18 cellular contexts compared by ENCODE assay signal in genomic region chr20:59147197-59147596, GRCh38. TPM values are rescaled to one million over a fixed set of nuclear protein-coding genes. Genes with fewer than 3 reads are reported as not detected.
DNase-seq lines count a peak whose midpoint lies in the region; ATAC-seq, FAIRE-seq and TF ChIP-seq lines count a peak whose summit lies in the region.
"Had no signal": no experiment of that assay in that cellular context is flagged by ENCODE, and none has a peak within 500 bp of the region (broad histone marks: within the 10 kb centered on the region; RNA-seq: fewer than 3 reads in every experiment).

No MANE protein-coding gene starts in this region.

- FAIRE-seq in HepG2 (lab: Jason Lieb, UNC): no peak

- H3K79me2 ChIP-seq in HepG2 (ENCODE audit: insufficient read depth, low read length) (no peaks in the 10 kb centered on the region), H9 (ENCODE audit: insufficient read depth, low read length) (no peaks in the 10 kb centered on the region)

- TF ChIP-seq RAD21 in liver (IDR thresholded peaks at IDR 0.05) (no peak), HepG2 (CRISPR knock-in tag; IDR thresholded peaks at IDR 0.05) (no peak)

- no peak overlapping the region for H2AFZ ChIP-seq in HepG2 (ENCODE audit: low read length)
- H2AFZ ChIP-seq in H9 (ENCODE audit: low read length): no peak overlapping the region

- H3K27ac Mint-ChIP-seq in naive thymus-derived CD8-positive, alpha-beta T cell: peak overlapping the region; percentile 95 to 98 (median 97)
- H3K27ac Mint-ChIP-seq in H9: no peak overlapping the region
- H3K27ac Mint-ChIP-seq: progenitor cell of endocrine pancreas had no signal

- H3K27me3 Mint-ChIP-seq in naive thymus-derived CD8-positive, alpha-beta T cell: no peaks in the 10 kb centered on the region
- peaks cover 12% of the 10 kb centered on the region for H3K27me3 Mint-ChIP-seq in H9 (ENCODE audit: low read depth)

- H3K4me3 ChIP-seq in liver (ENCODE audit: low read depth in 1 of 3, low read length in 3 of 3): no peak overlapping the region
- H3K4me3 ChIP-seq in HepG2 (replicated peaks in 1 of 3; ENCODE audit: insufficient read depth in 1 of 3, low read depth in 2 of 3, low read length in 3 of 3): no peak overlapping the region
- no peak overlapping the region for H3K4me3 ChIP-seq in esophagus muscularis mucosa
- H3K4me3 ChIP-seq: SJSA1 had no signal

- H3T11ph ChIP-seq in H9 (ENCODE audit: low read length): no peak overlapping the region

- H3K4ac ChIP-seq in H9 (ENCODE audit: low read depth, low read length): no peak overlapping the region

- H3K27ac ChIP-seq in liver (ENCODE audit: low read depth in 1 of 2, low read length in 2 of 2) (no peak overlapping the region), HepG2 (ENCODE audit: extremely low read length, insufficient read depth, low read length) (no peak overlapping the region), esophagus muscularis mucosa (replicated peaks in 1 of 4) (peak overlapping the region; percentile 27 to 46 (median 36)), H9 (ENCODE audit: insufficient read length, low read depth, low read length) (no peak overlapping the region)
- H3K27ac ChIP-seq: SJSA1 had no signal

- H3K23ac ChIP-seq in H9 (ENCODE audit: insufficient read length, low read depth, low read length): no peak overlapping the region

- H3K9me3 Mint-ChIP-seq in naive thymus-derived CD8-positive, alpha-beta T cell: peaks cover 0 to 10% (median 0%) of the 10 kb centered on the region in 9 donors
- H3K9me3 Mint-ChIP-seq in H9: no peaks in the 10 kb centered on the region; a peak in 1 of 5 replicates

- H3K4me3 Mint-ChIP-seq in naive thymus-derived CD8-positive, alpha-beta T cell: peak overlapping the region; percentile 80 to 98 (median 90)
- no peak overlapping the region for H3K4me3 Mint-ChIP-seq in H9

- H3K9ac ChIP-seq in liver (ENCODE audit: low read depth in 1 of 2, low read length in 2 of 2) (no peak overlapping the region), HepG2 (ENCODE audit: insufficient read depth, low read depth, low read length) (no peak overlapping the region), H9 (ENCODE audit: extremely low read depth, insufficient read length, low read length) (no peak overlapping the region)

- BruUV-seq in HepG2 (replicated peaks; lab: Mats Ljungman, UMichigan): no TSS peak

- no peak overlapping the region for H2BK15ac ChIP-seq in H9 (ENCODE audit: low read depth, low read length)

- no peaks in the 10 kb centered on the region for H3K27me3 ChIP-seq in liver (ENCODE audit: control insufficient read depth in 4 of 4, insufficient read depth in 4 of 4, low read length in 3 of 4)
- peaks cover 2 to 44% of the 10 kb centered on the region in 2 experiments; a peak in 4 of 5 replicates for H3K27me3 ChIP-seq in HepG2 (ENCODE audit: control insufficient read depth in 1 of 2, insufficient read depth in 2 of 2, low read length in 2 of 2)
- H3K27me3 ChIP-seq in esophagus muscularis mucosa: no peaks in the 10 kb centered on the region
- H3K27me3 ChIP-seq in H9 (ENCODE audit: insufficient read depth, low read length): no peaks in the 10 kb centered on the region
- H3K27me3 ChIP-seq: tibial nerve had no signal

- H3K4me1 ChIP-seq in liver (ENCODE audit: control insufficient read depth in 4 of 4, insufficient read depth in 4 of 4, low read length in 3 of 4) (no peaks in the 10 kb centered on the region), HepG2 (ENCODE audit: insufficient read depth, low read length) (no peaks in the 10 kb centered on the region), esophagus muscularis mucosa (peaks cover 27 to 45% (median 31%) of the 10 kb centered on the region in 4 donors), H9 (ENCODE audit: insufficient read depth, low read length) (no peaks in the 10 kb centered on the region)
- H3K4me1 ChIP-seq: SJSA1 had no signal

- H2BK12ac ChIP-seq in H9 (ENCODE audit: insufficient read length, low read depth, low read length): no peak overlapping the region

- no peaks in the 10 kb centered on the region for H3K23me2 ChIP-seq in H9 (ENCODE audit: insufficient read length, low read depth, low read length, poor library complexity, severe bottlenecking)

- POLR2A ChIA-PET in HepG2 (lab: Yijun Ruan, JAX): no interaction called here
- POLR2A ChIA-PET in naive thymus-derived CD8-positive, alpha-beta T cell (lab: Charles Lee): interaction anchor here (0.8 to 8.6 kb wide), 9 partner anchors 8 to 115 kb away, joined by 3 to 190 read pairs (median 8); partner anchors contain the start of genes ATP5F1E and ZNF831

- H4K5ac ChIP-seq in H9 (ENCODE audit: insufficient read length, low read depth, low read length): no peak overlapping the region

- 61% methylated on average over 3 of the region's 3 CpGs for WGBS in liver
- 16% methylated on average over 3 of the region's 3 CpGs for WGBS in HepG2 (ENCODE audit: low lambda C conversion rate)
- 40% methylated on average over 3 of the region's 3 CpGs for WGBS in esophagus muscularis mucosa
- no CpG with 5 or more reads among the region's 3 CpGs for WGBS in H9 (ENCODE audit: extremely low coverage, insufficient read length, low lambda C conversion rate)

- H3K56ac ChIP-seq in H9 (ENCODE audit: insufficient read length, low read depth, low read length): no peak overlapping the region

- ATAC-seq in HepG2 (no peak), HG03039 (IDR thresholded peaks at IDR 0.05; ENCODE audit: unreplicated experiment) (no peak)
- no peak for ATAC-seq in naive thymus-derived CD8-positive, alpha-beta T cell
- ATAC-seq: activated CD4-positive, CD25-positive, alpha-beta regulatory T cell treated with anti-CD3 and anti-CD28 coated beads, Interleukin-2, amount 50 U/mL, for 24 hours had no signal

- H4K91ac ChIP-seq in H9 (ENCODE audit: insufficient read length, low read depth, low read length): no peak overlapping the region

- H3K36me3 ChIP-seq in liver (ENCODE audit: control insufficient read depth in 4 of 4, insufficient read depth in 3 of 4, low read depth in 1 of 4, low read length in 3 of 4) (no peaks in the 10 kb centered on the region), HepG2 (replicated peaks in 1 of 2; ENCODE audit: control insufficient read depth in 1 of 2, insufficient read depth in 2 of 2, low read length in 2 of 2) (no peaks in the 10 kb centered on the region), esophagus muscularis mucosa (no peaks in the 10 kb centered on the region)
- H3K36me3 ChIP-seq: SJSA1, tibial nerve had no signal

- TF ChIP-seq CTCF in liver (IDR thresholded peaks at IDR 0.05; ENCODE audit: low read depth, low read length, missing input control) (no peak), HepG2 (CRISPR knock-in tag; IDR thresholded peaks at IDR 0.05) (no peak), esophagus muscularis mucosa (IDR thresholded peaks at IDR 0.05) (no peak), H9 (conservative IDR thresholded peaks at IDR 0.05) (no peak)

- H2BK120ac ChIP-seq in H9 (ENCODE audit: low read depth, low read length, poor library complexity, severe bottlenecking): no peak overlapping the region

- TF ChIP-seq EP300 in HepG2 (IDR thresholded peaks at IDR 0.05; ENCODE audit: low read depth in 2 of 2, low read length in 2 of 2) (no peak), HepG2 (CRISPR knock-in tag; IDR thresholded peaks at IDR 0.05; ENCODE audit: borderline replicate concordance) (no peak), esophagus muscularis mucosa (IDR thresholded peaks at IDR 0.05) (no peak)

- in situ Hi-C loops in HepG2 (cut with HindIII; ENCODE audit: extremely low pct_ligation_motif_present, low pct_unique_long_range_greater_than_20kb): no loop called here

- H2BK20ac ChIP-seq in H9 (ENCODE audit: low read depth, low read length, poor library complexity, severe bottlenecking): no peak overlapping the region

- peaks cover 38 to 86% (median 83%) of the 10 kb centered on the region in 4 donors for H3K4me1 Mint-ChIP-seq in naive thymus-derived CD8-positive, alpha-beta T cell
- H3K4me1 Mint-ChIP-seq in H9: no peaks in the 10 kb centered on the region

- DNase-seq in HepG2 (ENCODE audit: low spot score) (no peak), esophagus muscularis mucosa (ENCODE audit: extremely low spot score) (no peak), kidney glomerular epithelial cell (lab: John Stamatoyannopoulos, UW) (no peak), NCI-H2196 treated with DMSO at 0.1 percent for 48 hours (lab: John Stamatoyannopoulos, UW; ENCODE audit: unreplicated experiment) (no peak), H9 (no peak)
- no peak for DNase-seq in naive thymus-derived CD8-positive, alpha-beta T cell
- DNase-seq: amniotic stem cell, EL, mammary epithelial cell, NCI-H1436, NCI-H82 had no signal

- no peak overlapping the region for H3K18ac ChIP-seq in H9 (ENCODE audit: insufficient read length, low read depth, low read length)

- CTCF ChIA-PET in HepG2 (lab: Yijun Ruan, JAX; ENCODE audit: low intra/inter-chr PET ratio, low total read pairs): no interaction called here

- H3K79me1 ChIP-seq in H9 (ENCODE audit: insufficient read depth, low read depth, low read length, poor library complexity, severe bottlenecking): no peaks in the 10 kb centered on the region

- H3K14ac ChIP-seq in H9 (ENCODE audit: insufficient read depth, low read length): no peak overlapping the region

- intact Hi-C loops in HepG2 (cut with micrococcal nuclease; ENCODE audit: unreplicated experiment) (no loop called here), esophagus muscularis mucosa (cut with DNase I) (no loop called here)

- H3K4me2 ChIP-seq in HepG2 (ENCODE audit: low read depth, low read length): no peak overlapping the region
- H3K4me2 ChIP-seq in H9 (ENCODE audit: insufficient read depth, insufficient read length, low read length): no peak overlapping the region

- H2AK5ac ChIP-seq in H9 (ENCODE audit: insufficient read length, low read length): no peak overlapping the region

- peaks cover 3% of the 10 kb centered on the region; the same call in 1 of the 2 replicates for H4K20me1 ChIP-seq in HepG2 (ENCODE audit: insufficient read depth, low read length)
- H4K20me1 ChIP-seq in H9 (ENCODE audit: control insufficient read depth, insufficient read depth, insufficient read length): no peaks in the 10 kb centered on the region

- H3K9me3 ChIP-seq in liver (ENCODE audit: control insufficient read depth in 4 of 4, low read length in 3 of 4) (no peaks in the 10 kb centered on the region), HepG2 (ENCODE audit: low read length) (no peaks in the 10 kb centered on the region), esophagus muscularis mucosa (no peaks in the 10 kb centered on the region), H9 (ENCODE audit: control insufficient read depth, low read depth, low read length) (no peaks in the 10 kb centered on the region)
- H3K9me3 ChIP-seq: SJSA1, tibial nerve had no signal

- no peak overlapping the region for H2BK5ac ChIP-seq in H9 (ENCODE audit: insufficient read length, low read length)

- TF ChIP-seq POLR2A in HepG2 (IDR thresholded peaks at IDR 0.05; ENCODE audit: insufficient read depth in 1 of 2, low read depth in 2 of 2, low read length in 2 of 2) (no peak), esophagus muscularis mucosa (IDR thresholded peaks at IDR 0.05; ENCODE audit: low read depth) (no peak)

- peaks cover 0 to 14% (median 0%) of the 10 kb centered on the region in 3 donors for H3K36me3 Mint-ChIP-seq in naive thymus-derived CD8-positive, alpha-beta T cell
- peaks cover 0 to 2% (median 0%) of the 10 kb centered on the region in 3 experiments; a peak in 2 of 7 replicates for H3K36me3 Mint-ChIP-seq in H9 (ENCODE audit: insufficient read depth in 1 of 3, low read depth in 3 of 3)

- no peak overlapping the region for H4K8ac ChIP-seq in H9 (replicated peaks; ENCODE audit: insufficient read length, low read depth, low read length)

RNA-seq across cellular contexts. Expression of gene ZNF831, which starts 16.4 kb away (rescaled TPM):
- total RNA-seq in liver (under 1 TPM; 0.09 to 0.75 TPM), HepG2 (2016; rRNA removed; fragmentation: Illumina TruSeq; extraction: Trizol) (not detected in 2 replicates), esophagus muscularis mucosa (1 to 10 TPM in 1 of 4 donors, under 1 TPM in 3; 0.34 to 1.3 (median 0.56) TPM), H9 (2021) (not detected in 2 replicates)
- polyA plus RNA-seq in liver (under 1 TPM; 0.06 to 0.17 TPM), HepG2 (2011; rRNA removed) (not detected in 2 replicates)
- not detected in 2 replicates for total RNA-seq in HepG2 (2016; cell fraction: cytosol; rRNA removed; fragmentation: Illumina TruSeq; extraction: Trizol; ENCODE audit: low read depth)
- not detected in 2 replicates for total RNA-seq in HepG2 (2016; cell fraction: insoluble cytoplasmic fraction; rRNA removed; fragmentation: Illumina TruSeq; extraction: Trizol)
- total RNA-seq in HepG2 (2016; cell fraction: membrane; rRNA removed; fragmentation: Illumina TruSeq; extraction: Trizol): not detected in 2 replicates
- total RNA-seq in HepG2 (2016; cell fraction: nucleus; rRNA removed; fragmentation: Illumina TruSeq; extraction: Trizol): not detected in 2 replicates
- polyA plus RNA-seq in HepG2 (2011; cell fraction: cytosol; rRNA removed): not detected in 2 replicates
- polyA plus RNA-seq in HepG2 (2011; cell fraction: nucleus; rRNA removed): not detected in 2 replicates
- polyA plus RNA-seq in HepG2 (2012): not detected in 2 replicates
- not detected in 2 replicates for polyA plus RNA-seq in HepG2 (2016; cell fraction: cytosol; fragmentation: Illumina TruSeq; extraction: Trizol; ENCODE audit: low read depth)
- polyA plus RNA-seq in HepG2 (2016; cell fraction: insoluble cytoplasmic fraction; fragmentation: Illumina TruSeq; extraction: Trizol; ENCODE audit: low read depth): not detected in 2 replicates
- not detected in 2 replicates for polyA plus RNA-seq in HepG2 (2016; cell fraction: membrane; fragmentation: Illumina TruSeq; extraction: Trizol; ENCODE audit: low read depth)
- not detected in 2 replicates for polyA plus RNA-seq in HepG2 (2016; cell fraction: nucleus; fragmentation: Illumina TruSeq; extraction: Trizol; ENCODE audit: insufficient read depth, low read depth)
- not detected in 2 replicates for polyA minus RNA-seq in HepG2 (2011; rRNA and poly(A)+ RNA removed; ENCODE audit: low replicate concordance)
- polyA minus RNA-seq in HepG2 (2011; cell fraction: cytosol; rRNA and poly(A)+ RNA removed): not detected in 2 replicates
- not detected in 2 replicates for polyA minus RNA-seq in HepG2 (2011; cell fraction: nucleus; rRNA and poly(A)+ RNA removed)
- total RNA-seq in naive thymus-derived CD8-positive, alpha-beta T cell: 10 to 100 TPM; 28.0 to 29.9 TPM
- polyA plus RNA-seq in naive thymus-derived CD8-positive, alpha-beta T cell: 1 to 10 TPM; 5.5 to 6.2 (median 5.9) TPM
- total RNA-seq: glomerular endothelial cell, mammary epithelial cell, progenitor cell of endocrine pancreas, SJSA1 had no signal
- polyA plus RNA-seq: mammary epithelial cell had no signal

Comparison
In these comparisons a context has a peak if more than half of its experiments do, and no peak if none do; other contexts are left out.
1. H3K27ac ChIP-seq: peak in esophagus muscularis mucosa (4 of 4); none in liver (0 of 2), HepG2 (single experiment) and H9 (single experiment).
2. H3K27ac Mint-ChIP-seq: peak in naive thymus-derived CD8-positive, alpha-beta T cell (10 of 10); none in H9 (0 of 3).
3. H3K4me3 Mint-ChIP-seq: peak in naive thymus-derived CD8-positive, alpha-beta T cell (10 of 10); none in H9 (0 of 2).
4. RNA of gene ZNF831, which starts 16.4 kb away (total RNA-seq): 28.0 to 29.9 TPM in naive thymus-derived CD8-positive, alpha-beta T cell; 0.09 to 0.75 TPM in liver, 0.34 to 1.3 TPM in esophagus muscularis mucosa, not detected in H9 and not detected in HepG2; every median in the first group is over 10 times any median in the second.